ENCODE assay signal across 8 cellular contexts in genomic region chr1:228378453-228379164, GRCh38. TPM values are rescaled to one million over a fixed set of nuclear protein-coding genes. Genes with fewer than 3 reads are reported as not detected.
DNase-seq lines count a peak whose midpoint lies in the region; ATAC-seq and TF ChIP-seq lines count a peak whose summit lies in the region.

No MANE protein-coding gene starts in this region.

- peak overlapping the region; percentile 43 to 80 (median 64) for H3K4me3 ChIP-seq in breast epithelium
- peak overlapping the region; percentile 80 for H3K4me3 ChIP-seq in iPS-20b (ENCODE audit: low read length)
- H3K4me3 ChIP-seq in skeletal muscle satellite cell (ENCODE audit: low read length): peak overlapping the region; percentile 79

- H3K27me3 Mint-ChIP-seq in Calu3 (ENCODE audit: unreplicated experiment): no peaks in the 10 kb centered on the region

- CTCF ChIA-PET in Calu3 (lab: Charles Lee): interaction anchor here (0.8 to 1.0 kb wide), 2 partner anchors 79 to 165 kb away, joined by 3 to 7 read pairs; a partner anchor contains a TSS

- H3K9me3 ChIP-seq in breast epithelium (no peaks in the 10 kb centered on the region), iPS-20b (ENCODE audit: insufficient read depth, low read depth, low read length) (no peaks in the 10 kb centered on the region), skeletal muscle satellite cell (replicated peaks; ENCODE audit: low read length) (no peaks in the 10 kb centered on the region)

- H3K4me3 Mint-ChIP-seq in Calu3 (ENCODE audit: low read depth, unreplicated experiment): peak overlapping the region; percentile 74

- DNase-seq in Calu3 (peak; percentile 86), NCI-H1048 (lab: John Stamatoyannopoulos, UW) (peak; percentile 76), UCSD-AML1 (lab: John Stamatoyannopoulos, UW; ENCODE audit: unreplicated experiment) (peak; percentile 52), breast epithelium (ENCODE audit: low spot score in 2 of 2) (peak; percentile 54 to 71)

- H3K27ac Mint-ChIP-seq in Calu3 (ENCODE audit: unreplicated experiment): peak overlapping the region; percentile 46

- H3K27ac ChIP-seq in breast epithelium: peak overlapping the region; percentile 58 to 74
- H3K27ac ChIP-seq in iPS-20b (ENCODE audit: low read length): no peak overlapping the region

- TF ChIP-seq POLR2A in breast epithelium (IDR thresholded peaks at IDR 0.05): no peak

- H3K36me3 Mint-ChIP-seq in Calu3 (ENCODE audit: insufficient read depth, unreplicated experiment): peaks cover 29% of the 10 kb centered on the region

- peak; percentile 74 for TF ChIP-seq CTCF in Calu3 (IDR thresholded peaks at IDR 0.05; ENCODE audit: unreplicated experiment)
- peak in 2 of 3 donors; percentile 66 to 68 for TF ChIP-seq CTCF in breast epithelium (IDR thresholded peaks at IDR 0.05)

- H3K9ac ChIP-seq in iPS-20b (ENCODE audit: low read depth, low read length): peak overlapping the region; percentile 76
- peak overlapping the region; percentile 76 for H3K9ac ChIP-seq in skeletal muscle satellite cell (ENCODE audit: low read depth, low read length)

- no peaks in the 10 kb centered on the region for H3K9me3 Mint-ChIP-seq in Calu3 (ENCODE audit: low read depth, unreplicated experiment)

- H3K27me3 ChIP-seq in breast epithelium (no peaks in the 10 kb centered on the region), iPS-20b (ENCODE audit: insufficient read depth, low read length) (peaks cover 43% of the 10 kb centered on the region), skeletal muscle satellite cell (ENCODE audit: control insufficient read depth, insufficient read depth, low read length) (peaks cover 11% of the 10 kb centered on the region)

- H3K36me3 ChIP-seq in breast epithelium: no peaks in the 10 kb centered on the region
- no peaks in the 10 kb centered on the region for H3K36me3 ChIP-seq in iPS-20b (ENCODE audit: insufficient read depth, low read depth, low read length)
- no peaks in the 10 kb centered on the region for H3K36me3 ChIP-seq in skeletal muscle satellite cell (ENCODE audit: insufficient read depth, low read length)

- H3K4me1 Mint-ChIP-seq in Calu3 (ENCODE audit: low read depth, unreplicated experiment): no peaks in the 10 kb centered on the region

- H3K4me1 ChIP-seq in breast epithelium (peaks cover 0 to 4% of the 10 kb centered on the region in 2 donors), iPS-20b (ENCODE audit: insufficient read depth, low read length) (no peaks in the 10 kb centered on the region), skeletal muscle satellite cell (ENCODE audit: control insufficient read depth, insufficient read depth, low read length) (peaks cover 29% of the 10 kb centered on the region)

- BruUV-seq in Calu3 (replicated peaks; lab: Mats Ljungman, UMichigan): no TSS peak

- no peak for ATAC-seq in HG02623 (IDR thresholded peaks at IDR 0.05; ENCODE audit: unreplicated experiment)
- no peak for ATAC-seq in HG03457 (IDR thresholded peaks at IDR 0.05; ENCODE audit: unreplicated experiment)

- intact Hi-C loops in Calu3 (cut with micrococcal nuclease; ENCODE audit: unreplicated experiment): no loop called here
- intact Hi-C loops in breast epithelium (cut with DNase I; ENCODE audit: low total_unique reads): loop anchor here (1.0 kb wide), 1 partner anchor 39 kb away; no protein-coding TSS in a partner anchor

- H3K4me2 ChIP-seq in skeletal muscle satellite cell (ENCODE audit: low read length): peak overlapping the region; percentile 99

RNA-seq across cellular contexts. Expression of gene TRIM11, which starts 28.0 kb away (rescaled TPM):
- 62.9 and 68.2 TPM in 2 replicates for total RNA-seq in Calu3 (2022)
- 10 to 100 TPM; 17.0 to 17.7 (median 17.3) TPM for total RNA-seq in breast epithelium
- total RNA-seq in skeletal muscle satellite cell (2012; rRNA removed): 21.2 and 25.1 TPM in 2 replicates

RNA-seq across cellular contexts. Expression of gene TRIM17, which starts 38.1 kb away (rescaled TPM):
- total RNA-seq in Calu3 (2022): 2.3 and 3.8 TPM in 2 replicates
- total RNA-seq in breast epithelium: 1 to 10 TPM in 2 of 3 donors, not detected in 1; 7.3 to 9.5 TPM
- 0.22 TPM in 1 of 2 replicates, not detected in the other for total RNA-seq in skeletal muscle satellite cell (2012; rRNA removed)
